Comparison of ENCODE assay signal across 23 cellular contexts in the genomic region with DNA sequence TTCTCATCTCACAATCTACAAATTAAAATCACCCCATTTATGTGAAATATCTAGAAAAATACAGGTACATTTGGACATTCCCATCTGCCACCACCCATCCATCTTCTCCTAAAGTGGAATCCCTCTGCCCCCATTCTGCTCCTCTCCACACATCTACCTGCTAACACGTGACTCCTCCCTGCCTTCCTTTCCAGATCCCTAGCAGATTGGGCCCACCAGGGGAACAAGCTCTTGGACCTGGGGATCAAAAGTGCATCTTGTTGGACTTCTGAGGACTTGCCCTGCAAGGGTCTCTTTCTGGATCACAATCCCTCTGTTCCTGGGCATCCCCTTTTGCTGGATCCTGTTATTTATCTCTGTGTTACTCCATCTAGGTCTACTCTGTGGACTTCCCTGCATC.
DNase-seq lines count a peak whose midpoint lies in the region; ATAC-seq and TF ChIP-seq lines count a peak whose summit lies in the region.
"Had no signal": no experiment of that assay in that cellular context is flagged by ENCODE, and none has a peak within 500 bp of the region (broad histone marks: within the 10 kb centered on the region; RNA-seq: fewer than 3 reads in every experiment).

No MANE protein-coding gene starts in this region.

- peaks cover 98% of the 10 kb centered on the region for H3K27me3 Mint-ChIP-seq in endodermal cell (ENCODE audit: insufficient read depth)
- peaks cover 17% of the 10 kb centered on the region for H3K27me3 Mint-ChIP-seq in activated CD4-positive, alpha-beta T cell treated with anti-CD3 and anti-CD28 coated beads, Interleukin-2, amount 10 ng/mL, durations not matched to agents 24 days and 14 days

- H3K27ac ChIP-seq in OCI-LY1 (ENCODE audit: low read depth, low read length, poor library complexity, severe bottlenecking) (peak overlapping the region; percentile 78), endodermal cell (ENCODE audit: low read depth, low read length) (no peak overlapping the region)
- H3K27ac ChIP-seq: A549; BLaER1 treated with 17β-estradiol and CSF1 and Interleukin-3, amounts not matched to agents 10 nM and 100 nM had no signal

- H3K4me3 ChIP-seq in OCI-LY1 (ENCODE audit: low read depth, low read length, poor library complexity, severe bottlenecking) (no peak overlapping the region), endodermal cell (ENCODE audit: low read length) (no peak overlapping the region)
- H3K4me3 ChIP-seq: A549; BLaER1 treated with 17β-estradiol and CSF1 and Interleukin-3, amounts not matched to agents 10 nM and 100 nM; GM12878; GM23338 had no signal

- no peaks in the 10 kb centered on the region for H3K36me3 Mint-ChIP-seq in endodermal cell (ENCODE audit: low read depth)
- no peaks in the 10 kb centered on the region for H3K36me3 Mint-ChIP-seq in activated CD4-positive, alpha-beta T cell treated with anti-CD3 and anti-CD28 coated beads, Interleukin-2, amount 10 ng/mL, durations not matched to agents 24 days and 14 days (ENCODE audit: low read depth)
- H3K36me3 Mint-ChIP-seq: CD14-positive monocyte; CD8-positive, alpha-beta memory T cell had no signal

- no peaks in the 10 kb centered on the region for H3K4me1 Mint-ChIP-seq in endodermal cell
- no peaks in the 10 kb centered on the region for H3K4me1 Mint-ChIP-seq in activated CD4-positive, alpha-beta T cell treated with anti-CD3 and anti-CD28 coated beads, Interleukin-2, amount 10 ng/mL, durations not matched to agents 24 days and 14 days
- H3K4me1 Mint-ChIP-seq: CD14-positive monocyte; CD8-positive, alpha-beta memory T cell; GM23338; H9 had no signal

- H3K4me1 ChIP-seq in OCI-LY1 (ENCODE audit: insufficient read depth, low read length, severe bottlenecking): peaks cover 64% of the 10 kb centered on the region
- no peaks in the 10 kb centered on the region for H3K4me1 ChIP-seq in endodermal cell (ENCODE audit: control insufficient read depth, insufficient read depth, low read length)
- H3K4me1 ChIP-seq: BE2C had no signal

- no peak overlapping the region for H3K9ac ChIP-seq in OCI-LY1 (ENCODE audit: low read length)
- no peak overlapping the region for H3K9ac ChIP-seq in endodermal cell (ENCODE audit: extremely low read depth, low read length, poor library complexity, severe bottlenecking)
- H3K9ac ChIP-seq: BLaER1 treated with 17β-estradiol and CSF1 and Interleukin-3, amounts not matched to agents 10 nM and 100 nM had no signal

- 0 out of 2 replicates have a peak, but pooled peaks cover under 1% of the 10 kb centered on the region for H3F3A ChIP-seq in OCI-LY1 (ENCODE audit: insufficient read depth, low read length)

- H2AFZ ChIP-seq in OCI-LY1 (ENCODE audit: low read length): no peak overlapping the region
- H2AFZ ChIP-seq: GM23338 had no signal

- no peak overlapping the region for H3K27ac Mint-ChIP-seq in endodermal cell
- H3K27ac Mint-ChIP-seq in activated CD4-positive, alpha-beta T cell treated with anti-CD3 and anti-CD28 coated beads, Interleukin-2, amount 10 ng/mL, durations not matched to agents 24 days and 14 days: no peak overlapping the region
- H3K27ac Mint-ChIP-seq: CD14-positive monocyte; CD4-positive, alpha-beta T cell; GM23338; H9 had no signal

- H3K4me3 Mint-ChIP-seq in endodermal cell: no peak overlapping the region
- no peak overlapping the region for H3K4me3 Mint-ChIP-seq in activated CD4-positive, alpha-beta T cell treated with anti-CD3 and anti-CD28 coated beads, Interleukin-2, amount 10 ng/mL, durations not matched to agents 24 days and 14 days
- H3K4me3 Mint-ChIP-seq: CD14-positive monocyte; CD4-positive, alpha-beta T cell; CD8-positive, alpha-beta memory T cell; GM23338; H9 had no signal

- no peaks in the 10 kb centered on the region for H3K79me2 ChIP-seq in OCI-LY1 (ENCODE audit: insufficient read depth, low read length)

- 49% methylated on average over 1 of the region's 1 CpG; no CpG with 5 or more reads in 1 of the 2 experiments for WGBS in endodermal cell (ENCODE audit: insufficient coverage in 1 of 2, insufficient read length in 1 of 2), 2 experiments

- H3K36me3 ChIP-seq in OCI-LY1 (ENCODE audit: insufficient read depth, low read length) (no peaks in the 10 kb centered on the region), endodermal cell (ENCODE audit: control insufficient read depth, insufficient read depth, low read length) (no peaks in the 10 kb centered on the region)
- H3K36me3 ChIP-seq: BE2C; BLaER1 treated with 17β-estradiol and CSF1 and Interleukin-3, amounts not matched to agents 10 nM and 100 nM had no signal

- intact Hi-C loops in activated CD4-positive, alpha-beta T cell treated with anti-CD3 and anti-CD28 coated beads, Interleukin-2, amount 10 ng/mL, durations not matched to agents 24 days and 14 days (cut with micrococcal nuclease): no loop called here

- DNase-seq in endodermal cell: peak; percentile 10
- DNase-seq in mesenteric fat pad (ENCODE audit: low spot score): peak; percentile 18
- DNase-seq in activated CD4-positive, alpha-beta T cell treated with anti-CD3 and anti-CD28 coated beads, Interleukin-2, amount 10 ng/mL, durations not matched to agents 24 days and 14 days: no peak
- DNase-seq in activated CD4-positive, alpha-beta T cell treated with anti-CD3 and anti-CD28 coated beads, Interleukin-2, amount 50 U/mL, for 1 hour: no peak
- DNase-seq: 8988T; ACHN; AML-193; BE2C; CD4-positive, alpha-beta T cell; CD8-positive, alpha-beta memory T cell; DMS 273 treated with DMSO at 0.1 percent for 48 hours; DMS79; EL; GDM1; H9 had no signal

- H4K20me1 ChIP-seq in OCI-LY1 (ENCODE audit: insufficient read depth, low read length): no peaks in the 10 kb centered on the region
- H4K20me1 ChIP-seq: BLaER1 treated with 17β-estradiol and CSF1 and Interleukin-3, amounts not matched to agents 10 nM and 100 nM had no signal

- no peak overlapping the region for H3K4me2 ChIP-seq in OCI-LY1 (ENCODE audit: low read length)
- H3K4me2 ChIP-seq: A549; BLaER1 treated with 17β-estradiol and CSF1 and Interleukin-3, amounts not matched to agents 10 nM and 100 nM; GM23338 had no signal

- no peaks in the 10 kb centered on the region for H3K9me2 ChIP-seq in OCI-LY1 (ENCODE audit: low read depth, low read length)

- no peak for ATAC-seq in HG02610 (IDR thresholded peaks at IDR 0.05; ENCODE audit: unreplicated experiment)
- ATAC-seq: A549, GM12878, GM23338, HCT116 had no signal

- H3K9me3 Mint-ChIP-seq in endodermal cell: no peaks in the 10 kb centered on the region
- no peaks in the 10 kb centered on the region for H3K9me3 Mint-ChIP-seq in activated CD4-positive, alpha-beta T cell treated with anti-CD3 and anti-CD28 coated beads, Interleukin-2, amount 10 ng/mL, durations not matched to agents 24 days and 14 days
- H3K9me3 Mint-ChIP-seq: CD14-positive monocyte; CD4-positive, alpha-beta T cell; CD8-positive, alpha-beta memory T cell; GM23338; H9 had no signal

- no peaks in the 10 kb centered on the region for H3K27me3 ChIP-seq in OCI-LY1 (ENCODE audit: insufficient read depth, low read length)
- peaks cover 89% of the 10 kb centered on the region for H3K27me3 ChIP-seq in endodermal cell (ENCODE audit: control insufficient read depth, insufficient read depth, low read length, poor library complexity, severe bottlenecking)
- H3K27me3 ChIP-seq: BLaER1 treated with 17β-estradiol and CSF1 and Interleukin-3, amounts not matched to agents 10 nM and 100 nM had no signal

- H3K9me3 ChIP-seq in OCI-LY1 (ENCODE audit: low read length) (no peaks in the 10 kb centered on the region), endodermal cell (ENCODE audit: control insufficient read depth, low read length) (no peaks in the 10 kb centered on the region)
- H3K9me3 ChIP-seq: A549; BE2C; BLaER1 treated with 17β-estradiol and CSF1 and Interleukin-3, amounts not matched to agents 10 nM and 100 nM had no signal

- TF ChIP-seq CTCF in OCI-LY1 (IDR thresholded peaks at IDR 0.05; ENCODE audit: low read length): no peak
- no peak for TF ChIP-seq CTCF in endodermal cell (conservative IDR thresholded peaks at IDR 0.05)

Comparison
In these comparisons a context has a peak if more than half of its experiments do, and no peak if none do; other contexts are left out.
1. DNase-seq: peak in endodermal cell (single experiment) and mesenteric fat pad (single experiment); none in activated CD4-positive, alpha-beta T cell treated with anti-CD3 and anti-CD28 coated beads, Interleukin-2, amount 10 ng/mL, durations not matched to agents 24 days and 14 days (single experiment) and activated CD4-positive, alpha-beta T cell treated with anti-CD3 and anti-CD28 coated beads, Interleukin-2, amount 50 U/mL, for 1 hour (single experiment).